26 cellular contexts compared by ENCODE assay signal in the genomic region with DNA sequence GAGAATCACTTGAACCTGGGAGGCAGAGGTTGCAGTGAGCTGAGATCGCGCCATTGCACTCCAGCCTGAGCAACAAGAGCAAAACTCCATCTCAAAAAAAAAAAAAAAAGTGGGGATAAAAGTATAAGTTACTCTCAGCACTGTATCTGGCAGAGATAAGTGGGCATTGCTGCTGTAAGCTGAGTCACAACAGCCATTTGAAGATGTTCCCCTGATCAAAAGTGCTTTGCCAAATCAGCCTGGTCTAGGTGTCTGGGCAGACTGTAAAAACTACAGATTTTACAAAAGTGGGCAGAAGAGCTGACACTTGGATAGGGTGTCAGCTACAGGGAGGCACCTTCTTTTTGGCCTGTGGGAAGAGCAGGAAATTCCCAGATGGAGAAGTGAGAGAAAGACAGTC.
DNase-seq lines count a peak whose midpoint lies in the region; ATAC-seq lines count a peak whose summit lies in the region.
"Had no signal": no experiment of that assay in that cellular context is flagged by ENCODE, and none has a peak within 500 bp of the region (broad histone marks: within the 10 kb centered on the region; RNA-seq: fewer than 3 reads in every experiment).

No MANE protein-coding gene starts in this region.

- DNase-seq in stimulated activated naive CD8-positive, alpha-beta T cell treated with anti-CD3 and anti-CD28 coated beads, Interleukin-15, Interleukin-2, amounts not matched to agents 100 U/mL and 50 U/mL, for 24 hours, result no peak
- no peak for DNase-seq in T-helper 17 cell
- no peak for DNase-seq in naive B cell
- DNase-seq in NCI-H69 (lab: John Stamatoyannopoulos, UW), result no peak
- DNase-seq in SHP77 treated with DMSO at 0.1 percent for 48 hours (lab: John Stamatoyannopoulos, UW), result no peak
- DNase-seq: activated CD4-positive, alpha-beta memory T cell treated with anti-CD3 and anti-CD28 coated beads, Interleukin-2, amount 10 ng/mL, durations not matched to agents 7 days and 5 days; activated CD4-positive, CD25-positive, alpha-beta regulatory T cell; activated gamma-delta T cell; activated T-cell treated with anti-CD3 and anti-CD28 coated beads for 4 hours; amniotic stem cell; CD4-positive, alpha-beta T cell; DMS 273 treated with DMSO at 0.1 percent for 48 hours; GM23248; MG63; NCI-H1417 treated with DMSO at 0.1 percent for 48 hours; NCI-H2081 treated with DMSO at 0.1 percent for 48 hours; PC-9; Right ventricle myocardium superior; stimulated activated CD8-positive, alpha-beta memory T cell treated with anti-CD3 and anti-CD28 coated beads, Interleukin-4, amount 100 ng/mL, for 48 hours; T1000 had no signal

- no peaks in the 10 kb centered on the region for H3K36me3 Mint-ChIP-seq in stimulated activated naive CD8-positive, alpha-beta T cell treated with anti-CD3 and anti-CD28 coated beads, Interleukin-15, Interleukin-2, amounts not matched to agents 100 ng/mL and 50 ng/mL, for 24 hours (ENCODE audit: low read depth)
- H3K36me3 Mint-ChIP-seq in T-helper 17 cell (ENCODE audit: low read depth) (peaks cover 2% of the 10 kb centered on the region), naive B cell (no peaks in the 10 kb centered on the region)

- H3K9me3 ChIP-seq in T-helper 17 cell (ENCODE audit: control insufficient read depth, low read length, poor library complexity, severe bottlenecking), result no peaks in the 10 kb centered on the region
- H3K9me3 ChIP-seq: MG63, neutrophil, vagina had no signal

- no peaks in the 10 kb centered on the region for H3K27me3 Mint-ChIP-seq in stimulated activated naive CD8-positive, alpha-beta T cell treated with anti-CD3 and anti-CD28 coated beads, Interleukin-15, Interleukin-2, amounts not matched to agents 100 ng/mL and 50 ng/mL, for 24 hours
- no peaks in the 10 kb centered on the region for H3K27me3 Mint-ChIP-seq in T-helper 17 cell
- no peaks in the 10 kb centered on the region for H3K27me3 Mint-ChIP-seq in naive B cell
- H3K27me3 Mint-ChIP-seq: activated CD4-positive, alpha-beta memory T cell treated with anti-CD3 and anti-CD28 coated beads, Interleukin-2, amount 10 ng/mL, durations not matched to agents 7 days and 5 days; CD4-positive, alpha-beta T cell had no signal

- H3K4me3 Mint-ChIP-seq in stimulated activated naive CD8-positive, alpha-beta T cell treated with anti-CD3 and anti-CD28 coated beads, Interleukin-15, Interleukin-2, amounts not matched to agents 100 ng/mL and 50 ng/mL, for 24 hours, result no peak overlapping the region
- H3K4me3 Mint-ChIP-seq in T-helper 17 cell (no peak overlapping the region), naive B cell (peak overlapping the region in 7 of 8 donors; percentile 48 to 65 (median 64))
- H3K4me3 Mint-ChIP-seq: activated CD4-positive, alpha-beta memory T cell treated with anti-CD3 and anti-CD28 coated beads, Interleukin-2, amount 10 ng/mL, durations not matched to agents 7 days and 5 days; CD4-positive, alpha-beta T cell had no signal

- H3K9me3 Mint-ChIP-seq in stimulated activated naive CD8-positive, alpha-beta T cell treated with anti-CD3 and anti-CD28 coated beads, Interleukin-15, Interleukin-2, amounts not matched to agents 100 ng/mL and 50 ng/mL, for 24 hours, result no peaks in the 10 kb centered on the region
- H3K9me3 Mint-ChIP-seq in naive B cell, result no peaks in the 10 kb centered on the region
- H3K9me3 Mint-ChIP-seq: activated CD4-positive, alpha-beta memory T cell treated with anti-CD3 and anti-CD28 coated beads, Interleukin-2, amount 10 ng/mL, durations not matched to agents 7 days and 5 days; CD4-positive, alpha-beta T cell had no signal

- ATAC-seq in stimulated activated naive CD8-positive, alpha-beta T cell treated with anti-CD3 and anti-CD28 coated beads, Interleukin-15, Interleukin-2, amounts not matched to agents 100 U/mL and 50 U/mL, for 24 hours, result no peak
- no peak for ATAC-seq in T-helper 17 cell
- no peak for ATAC-seq in naive B cell (ENCODE audit: low read depth in 2 of 2)
- ATAC-seq in HG02623 (IDR thresholded peaks at IDR 0.05; ENCODE audit: unreplicated experiment), result no peak
- ATAC-seq in GM21528 (IDR thresholded peaks at IDR 0.05; ENCODE audit: low FRiP score, unreplicated experiment), result no peak
- ATAC-seq: K562 had no signal

- H3K27ac Mint-ChIP-seq in stimulated activated naive CD8-positive, alpha-beta T cell treated with anti-CD3 and anti-CD28 coated beads, Interleukin-15, Interleukin-2, amounts not matched to agents 100 ng/mL and 50 ng/mL, for 24 hours, result peak overlapping the region; percentile 46
- peak overlapping the region; percentile 41 for H3K27ac Mint-ChIP-seq in T-helper 17 cell
- peak overlapping the region; percentile 87 to 96 (median 93) for H3K27ac Mint-ChIP-seq in naive B cell
- H3K27ac Mint-ChIP-seq: activated CD4-positive, alpha-beta memory T cell treated with anti-CD3 and anti-CD28 coated beads, Interleukin-2, amount 10 ng/mL, durations not matched to agents 7 days and 5 days; CD4-positive, alpha-beta T cell had no signal

- H3K4me1 Mint-ChIP-seq in stimulated activated naive CD8-positive, alpha-beta T cell treated with anti-CD3 and anti-CD28 coated beads, Interleukin-15, Interleukin-2, amounts not matched to agents 100 ng/mL and 50 ng/mL, for 24 hours (ENCODE audit: low read depth), result peaks cover 39% of the 10 kb centered on the region
- H3K4me1 Mint-ChIP-seq in T-helper 17 cell (peaks cover 34% of the 10 kb centered on the region), naive B cell (peaks cover 69 to 98% (median 93%) of the 10 kb centered on the region in 3 donors)

Comparison
In these comparisons a context has a peak if more than half of its experiments do, and no peak if none do; other contexts are left out.
1. H3K27ac Mint-ChIP-seq: peak in every context shown above with its lines; median percentile 93 in naive B cell; 46 in stimulated activated naive CD8-positive, alpha-beta T cell treated with anti-CD3 and anti-CD28 coated beads, Interleukin-15, Interleukin-2, amounts not matched to agents 100 ng/mL and 50 ng/mL, for 24 hours; 41 in T-helper 17 cell.
2. H3K4me3 Mint-ChIP-seq: peak in naive B cell (7 of 8); none in stimulated activated naive CD8-positive, alpha-beta T cell treated with anti-CD3 and anti-CD28 coated beads, Interleukin-15, Interleukin-2, amounts not matched to agents 100 ng/mL and 50 ng/mL, for 24 hours (single experiment) and T-helper 17 cell (single experiment).